Comparison of ENCODE assay signal across 1 cellular context in genomic region chr4:165382640-165383039, GRCh38.
TF ChIP-seq lines count a peak whose summit lies in the region.

No MANE protein-coding gene starts in this region.

TF ChIP-seq in HepG2, 621 proteins besides CTCF, POLR2A, EP300 and RAD21:
- TF ChIP-seq ZBTB1 (CRISPR knock-in tag; IDR thresholded peaks at IDR 0.05; ENCODE audit: borderline replicate concordance) (no peak), TCF12 (IDR thresholded peaks at IDR 0.05) (no peak), TCF12 (CRISPR knock-in tag; IDR thresholded peaks at IDR 0.05) (no peak), DMAP1 (CRISPR knock-in tag; IDR thresholded peaks at IDR 0.05) (no peak), ZNF180 (CRISPR knock-in tag; IDR thresholded peaks at IDR 0.05; ENCODE audit: borderline replicate concordance, low read depth) (no peak)
